ENCODE assay signal across 12 cellular contexts in the genomic region with DNA sequence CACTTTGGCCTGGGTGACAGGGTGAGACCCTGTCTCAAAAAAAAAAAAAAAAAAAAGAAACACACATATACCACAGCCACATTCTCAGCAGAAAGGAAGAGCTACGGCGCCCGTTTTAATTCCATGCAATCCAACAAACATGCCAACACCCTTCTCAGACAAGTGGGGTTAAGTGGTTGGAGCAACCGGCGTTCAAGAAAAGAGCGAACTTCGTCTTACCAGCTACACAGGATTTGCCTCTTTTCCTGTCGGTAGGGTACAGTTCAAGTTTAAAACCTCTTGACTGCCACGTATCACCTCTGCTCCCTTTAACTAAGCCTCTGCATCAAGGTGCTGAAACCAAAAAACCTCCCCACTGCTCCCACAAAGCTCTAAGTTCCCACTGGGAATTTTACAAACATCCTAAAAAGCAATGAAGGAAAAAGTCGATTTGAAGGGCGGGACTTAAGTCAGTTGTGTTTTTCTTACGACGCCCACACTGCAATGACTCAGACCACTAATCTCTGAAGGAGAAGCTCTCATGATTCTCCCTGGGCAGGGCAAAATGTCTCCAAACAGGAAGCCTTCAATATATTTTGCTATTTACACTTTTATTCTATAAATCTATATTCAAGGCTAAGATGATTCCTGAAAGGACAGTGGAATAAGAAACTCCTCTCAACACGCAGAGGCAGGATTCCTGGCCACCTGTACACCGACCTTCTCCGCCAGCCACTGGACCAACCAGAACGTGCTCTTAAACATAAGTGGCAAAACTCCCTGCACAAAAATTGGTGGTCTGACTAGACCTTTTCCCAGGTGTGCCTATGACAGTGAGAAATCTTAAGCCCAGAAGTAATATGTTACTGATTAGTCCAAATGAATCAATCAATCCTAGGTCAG. TPM values are rescaled to one million over a fixed set of nuclear protein-coding genes. Genes with fewer than 3 reads are reported as not detected.
DNase-seq lines count a peak whose midpoint lies in the region.
"Had no signal": no experiment of that assay in that cellular context is flagged by ENCODE, and none has a peak within 500 bp of the region (broad histone marks: within the 10 kb centered on the region; RNA-seq: fewer than 3 reads in every experiment).

No MANE protein-coding gene starts in this region.

- peaks cover 5% of the 10 kb centered on the region for H3K36me3 ChIP-seq in urinary bladder (ENCODE audit: insufficient read depth)

- peak overlapping the region; percentile 88 for H3K27ac ChIP-seq in urinary bladder (ENCODE audit: low read depth)

- WGBS in urinary bladder, result 79% methylated on average over 17 of the region's 17 CpGs

- no peaks in the 10 kb centered on the region for H3K4me1 ChIP-seq in urinary bladder (ENCODE audit: insufficient read depth)

- no peak overlapping the region for H3K4me3 ChIP-seq in urinary bladder (ENCODE audit: low read depth, low read length)

- in situ Hi-C loops in KBM-7 (cut with MboI; ENCODE audit: low pct_unique_long_range_greater_than_20kb, low sequenced_read_pairs), result no loop called here

- DNase-seq in activated naive CD4-positive, alpha-beta T cell treated with Interleukin-2 at 50 U/mL for 16 hours, result peak; percentile 40
- no peak for DNase-seq in activated naive CD4-positive, alpha-beta T cell (lab: John Stamatoyannopoulos, UW)
- DNase-seq in amniotic epithelial cell (ENCODE audit: low read depth), result peak; percentile 85
- DNase-seq in kidney glomerular epithelial cell (lab: John Stamatoyannopoulos, UW), result peak; percentile 49
- no peak for DNase-seq in KBM-7
- no peak for DNase-seq in NCI-H774 (lab: John Stamatoyannopoulos, UW)
- DNase-seq in NCI-H524 treated with DMSO at 0.1 percent for 48 hours (lab: John Stamatoyannopoulos, UW), result no peak
- DNase-seq: AML-193, NCI-H1930, T1000 had no signal

RNA-seq across cellular contexts. Expression of a gene that starts 18.8 kb away (rescaled TPM):
- total RNA-seq in urinary bladder, result 34.7 TPM
- 54.8 TPM for polyA plus RNA-seq in urinary bladder

RNA-seq across cellular contexts. Expression of a gene that starts 21.1 kb away (rescaled TPM):
- not detected for total RNA-seq in urinary bladder
- 0.09 TPM for polyA plus RNA-seq in urinary bladder

RNA-seq across cellular contexts. Expression of a gene that starts 25.5 kb away (rescaled TPM):
- not detected for total RNA-seq in urinary bladder
- polyA plus RNA-seq in urinary bladder, result 2.2 TPM
- total RNA-seq: liver had no signal

RNA-seq across cellular contexts. Expression of a gene that starts 26.4 kb away (rescaled TPM):
- 12.5 TPM for total RNA-seq in urinary bladder
- polyA plus RNA-seq in urinary bladder, result 9.0 TPM

RNA-seq across cellular contexts. Expression of a gene that starts 50.1 kb away (rescaled TPM):
- 75.3 TPM for total RNA-seq in urinary bladder
- polyA plus RNA-seq in urinary bladder, result 74.8 TPM

Comparison
In these comparisons a context has a peak if more than half of its experiments do, and no peak if none do; other contexts are left out.
1. DNase-seq: peak in activated naive CD4-positive, alpha-beta T cell treated with Interleukin-2 at 50 U/mL for 16 hours (single experiment), amniotic epithelial cell (single experiment) and kidney glomerular epithelial cell (single experiment); none in activated naive CD4-positive, alpha-beta T cell (0 of 4), KBM-7 (single experiment), NCI-H774 (single experiment) and NCI-H524 treated with DMSO at 0.1 percent for 48 hours (single experiment).